Comparison of ENCODE assay signal across 16 cellular contexts in the genomic region with DNA sequence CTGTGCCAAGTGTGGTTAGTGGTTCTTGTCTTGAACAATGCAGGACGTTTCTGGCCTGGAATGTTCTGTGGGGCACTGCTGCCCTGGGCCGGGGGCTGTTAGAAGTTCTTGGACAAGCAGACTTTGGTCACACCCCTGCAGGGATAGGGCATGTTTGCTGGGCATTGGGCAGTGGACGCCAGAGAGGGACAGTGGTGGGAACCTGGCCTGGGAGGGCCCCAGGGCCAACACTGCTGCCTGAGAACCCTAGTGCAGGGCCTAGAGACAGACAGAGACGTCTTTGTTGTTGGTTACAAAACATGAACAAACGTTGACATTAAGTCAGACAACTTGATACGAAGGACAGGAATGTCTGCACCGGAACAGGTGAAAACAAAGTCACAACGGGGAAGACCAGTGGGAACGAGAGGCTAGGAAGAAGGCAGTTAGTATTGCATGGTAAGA. TPM values are rescaled to one million over a fixed set of nuclear protein-coding genes. Genes with fewer than 3 reads are reported as not detected.
DNase-seq lines count a peak whose midpoint lies in the region; ATAC-seq and TF ChIP-seq lines count a peak whose summit lies in the region.
"Had no signal": no experiment of that assay in that cellular context is flagged by ENCODE, and none has a peak within 500 bp of the region (broad histone marks: within the 10 kb centered on the region; RNA-seq: fewer than 3 reads in every experiment).

No MANE protein-coding gene starts in this region.

- H3K27ac Mint-ChIP-seq in MCF 10A (ENCODE audit: low read depth, unreplicated experiment): no peak overlapping the region
- H3K27ac Mint-ChIP-seq in brain: peak overlapping the region in 3 of 5 experiments; percentile 22 to 77 (median 28)
- peak overlapping the region; percentile 43 for H3K27ac Mint-ChIP-seq in type B pancreatic cell
- H3K27ac Mint-ChIP-seq: CD8-positive, alpha-beta T cell had no signal

- no peak overlapping the region for H3K4me3 ChIP-seq in breast epithelium

- no TSS peak for BruUV-seq in MCF 10A (replicated peaks; lab: Mats Ljungman, UMichigan)

- H3K4me3 Mint-ChIP-seq in MCF 10A (ENCODE audit: unreplicated experiment) (no peak overlapping the region), brain (no peak overlapping the region), type B pancreatic cell (no peak overlapping the region)
- H3K4me3 Mint-ChIP-seq: CD8-positive, alpha-beta T cell; H9 had no signal

- H3K4me1 Mint-ChIP-seq in MCF 10A (ENCODE audit: insufficient read depth, unreplicated experiment) (no peaks in the 10 kb centered on the region), brain (peaks cover 12% of the 10 kb centered on the region), type B pancreatic cell (ENCODE audit: unreplicated experiment) (peaks cover 21% of the 10 kb centered on the region)
- H3K4me1 Mint-ChIP-seq: CD14-positive monocyte had no signal

- no peaks in the 10 kb centered on the region for H3K36me3 Mint-ChIP-seq in MCF 10A (ENCODE audit: insufficient read depth, unreplicated experiment)
- H3K36me3 Mint-ChIP-seq in brain: peaks cover 45% of the 10 kb centered on the region
- H3K36me3 Mint-ChIP-seq in type B pancreatic cell: peaks cover 4% of the 10 kb centered on the region
- H3K36me3 Mint-ChIP-seq: CD14-positive monocyte; CD8-positive, alpha-beta T cell had no signal

- no peaks in the 10 kb centered on the region for H3K36me3 ChIP-seq in breast epithelium

- H3K9me3 Mint-ChIP-seq in MCF 10A (ENCODE audit: unreplicated experiment) (no peaks in the 10 kb centered on the region), brain (no peaks in the 10 kb centered on the region), type B pancreatic cell (no peaks in the 10 kb centered on the region)
- H3K9me3 Mint-ChIP-seq: H9 had no signal

- no peak for TF ChIP-seq POLR2A in breast epithelium (IDR thresholded peaks at IDR 0.05)

- POLR2A ChIA-PET in MCF 10A (lab: Yijun Ruan, JAX): no interaction called here

- intact Hi-C loops in breast epithelium (cut with DNase I; ENCODE audit: low total_unique reads): no loop called here
- intact Hi-C loops in MCF 10A (cut with micrococcal nuclease): no loop called here

- DNase-seq in breast epithelium (ENCODE audit: low spot score in 2 of 2): peak in 1 of 2 donors; percentile 79
- no peak for DNase-seq in MCF 10A (ENCODE audit: unreplicated experiment)
- peak; percentile 48 for DNase-seq in HuH-7 (ENCODE audit: low spot score)
- no peak for DNase-seq in type B pancreatic cell (ENCODE audit: extremely low spot score, unreplicated experiment)
- DNase-seq in dermis blood vessel endothelial cell: no peak
- DNase-seq: CD8-positive, alpha-beta T cell; DMS53; GF-D8; GOT3; H9 had no signal

- H3K9me3 ChIP-seq in breast epithelium: no peaks in the 10 kb centered on the region

- TF ChIP-seq CTCF in breast epithelium (IDR thresholded peaks at IDR 0.05) (no peak), MCF 10A (IDR thresholded peaks at IDR 0.05; ENCODE audit: unreplicated experiment) (no peak), brain (conservative IDR thresholded peaks at IDR 0.05) (no peak), type B pancreatic cell (conservative IDR thresholded peaks at IDR 0.05) (no peak)

- no peaks in the 10 kb centered on the region for H3K27me3 ChIP-seq in breast epithelium

- ATAC-seq in HG02885 (IDR thresholded peaks at IDR 0.05; ENCODE audit: poor library complexity, unreplicated experiment): no peak
- ATAC-seq: CD8-positive, alpha-beta T cell had no signal

- H3K27me3 Mint-ChIP-seq in MCF 10A (ENCODE audit: insufficient read depth, unreplicated experiment) (no peaks in the 10 kb centered on the region), brain (peaks cover 4% of the 10 kb centered on the region), type B pancreatic cell (no peaks in the 10 kb centered on the region)

- CTCF ChIA-PET in MCF 10A (lab: Yijun Ruan, JAX): no interaction called here

- peak overlapping the region; percentile 21 to 58 for H3K27ac ChIP-seq in breast epithelium
- H3K27ac ChIP-seq: 22Rv1 had no signal

- no peaks in the 10 kb centered on the region for H3K4me1 ChIP-seq in breast epithelium

RNA-seq across cellular contexts. Expression of a gene that starts 57.0 kb away (rescaled TPM):
- total RNA-seq in breast epithelium (10 to 100 TPM in 1 of 3 donors, 1 to 10 TPM in 1, not detected in 1; 9.1 to 28.5 TPM), MCF 10A (2022) (0.07 and 0.29 TPM in 2 replicates), type B pancreatic cell (ENCODE audit: low replicate concordance) (47.2 and 75.5 TPM in 2 replicates), dermis blood vessel endothelial cell (not detected in 2 replicates)
- polyA plus RNA-seq in brain (ENCODE audit: insufficient read depth, low read depth, low replicate concordance): 70.2 TPM
- total RNA-seq: HT1080 had no signal
- polyA plus RNA-seq: BJ, CD14-positive monocyte had no signal
